8 cellular contexts compared by ENCODE assay signal in genomic region chr4:183100827-183101226, GRCh38.
DNase-seq lines count a peak whose midpoint lies in the region; ATAC-seq, FAIRE-seq and TF ChIP-seq lines count a peak whose summit lies in the region.

No MANE protein-coding gene starts in this region.

- H2AFZ ChIP-seq in neuron (ENCODE audit: low read depth, low read length) = no peak overlapping the region

- no peak for ATAC-seq in HG02798 (IDR thresholded peaks at IDR 0.05; ENCODE audit: poor library complexity, unreplicated experiment)

- TF ChIP-seq CTCF in epithelial cell of esophagus (IDR thresholded peaks at IDR 0.05; ENCODE audit: insufficient read depth, low read depth, low read length, missing control alignments) = no peak

- H3K36me3 ChIP-seq in neuron (ENCODE audit: insufficient read depth, low read length) = no peaks in the 10 kb centered on the region

- H3K4me3 ChIP-seq in epithelial cell of esophagus (ENCODE audit: low read length) (peak overlapping the region; percentile 82), neuron (ENCODE audit: low read length) (peak overlapping the region; percentile 75)

- H3K4me1 ChIP-seq in neuron (ENCODE audit: insufficient read depth, low read length) = peaks cover 13% of the 10 kb centered on the region

- no peak for FAIRE-seq in urothelium cell line (lab: Jason Lieb, UNC)

- no peaks in the 10 kb centered on the region for H3K9me3 ChIP-seq in neuron (ENCODE audit: low read length)

- DNase-seq in COLO668 (lab: John Stamatoyannopoulos, UW; ENCODE audit: unreplicated experiment) (peak; percentile 27), NCI-H345 (lab: John Stamatoyannopoulos, UW) (peak; percentile 27), epithelial cell of esophagus (ENCODE audit: low read depth) (peak; percentile 22), T-helper 9 cell (no peak), urothelium cell line (ENCODE audit: low spot score) (no peak), NCI-H524 treated with DMSO at 0.1 percent for 48 hours (lab: John Stamatoyannopoulos, UW) (no peak)

- H3K27me3 ChIP-seq in neuron (ENCODE audit: insufficient read depth, low read length) = no peaks in the 10 kb centered on the region

Comparison
In these comparisons a context has a peak if more than half of its experiments do, and no peak if none do; other contexts are left out.
1. DNase-seq: peak in COLO668 (single experiment), NCI-H345 (single experiment) and epithelial cell of esophagus (single experiment); none in T-helper 9 cell (single experiment), urothelium cell line (single experiment) and NCI-H524 treated with DMSO at 0.1 percent for 48 hours (single experiment).